8 cellular contexts compared by ENCODE assay signal in the genomic region with DNA sequence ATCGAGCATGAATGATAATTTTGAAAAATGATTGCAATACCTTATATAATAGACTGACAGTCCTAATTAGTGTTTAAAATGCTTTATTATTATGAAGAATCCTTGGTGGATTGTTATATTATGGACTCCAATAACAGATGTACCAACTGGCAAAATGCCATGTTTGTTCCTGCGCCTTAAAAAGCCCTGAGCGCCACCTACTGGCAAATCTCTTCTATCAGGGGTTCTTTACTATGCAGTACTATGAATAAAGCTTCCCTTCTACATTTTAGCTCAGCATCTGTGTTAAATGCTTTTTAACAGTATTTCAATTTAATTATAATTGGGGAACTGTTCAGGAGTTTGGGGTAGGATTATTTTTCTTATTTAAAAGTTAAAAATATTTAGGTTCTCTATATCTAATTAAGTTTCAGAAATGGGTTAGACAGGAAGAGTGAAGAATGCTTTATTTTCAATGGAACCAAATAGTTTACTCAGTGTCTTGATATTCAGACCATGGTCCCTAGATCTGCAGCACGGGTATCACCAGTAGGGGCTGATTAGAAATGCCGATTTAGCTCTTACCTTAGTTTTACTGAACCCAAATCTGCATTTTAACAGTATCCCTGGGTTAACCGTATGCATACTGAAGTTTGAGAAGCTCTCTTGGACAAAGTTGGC. TPM values are rescaled to one million over a fixed set of nuclear protein-coding genes. Genes with fewer than 3 reads are reported as not detected.
DNase-seq lines count a peak whose midpoint lies in the region; ATAC-seq, FAIRE-seq and TF ChIP-seq lines count a peak whose summit lies in the region.

No MANE protein-coding gene starts in this region.

- no peak overlapping the region for H3K4me3 Mint-ChIP-seq in activated CD4-positive, alpha-beta T cell treated with anti-CD3 and anti-CD28 coated beads for 36 hours

- peaks cover 34% of the 10 kb centered on the region for H3K4me1 Mint-ChIP-seq in activated CD4-positive, alpha-beta T cell treated with anti-CD3 and anti-CD28 coated beads for 36 hours

- ATAC-seq in HG03354 (IDR thresholded peaks at IDR 0.05; ENCODE audit: poor library complexity, severe bottlenecking, unreplicated experiment) (peak; percentile 67), left lung (peak; percentile 72), HG02852 (IDR thresholded peaks at IDR 0.05; ENCODE audit: unreplicated experiment) (no peak)
- ATAC-seq in activated CD4-positive, alpha-beta T cell treated with anti-CD3 and anti-CD28 coated beads for 36 hours: peak; percentile 65

- H3K27ac ChIP-seq in left lung: no peak overlapping the region

- no peak overlapping the region for H3K4me3 ChIP-seq in left lung

- TF ChIP-seq CTCF in left lung (IDR thresholded peaks at IDR 0.05): peak; percentile 75 to 89

- peaks cover 0 to 8% of the 10 kb centered on the region in 2 donors for H3K36me3 ChIP-seq in left lung

- FAIRE-seq in colon (lab: Jason Lieb, UNC): peak; percentile 69

- DNase-seq in GF-D8 (lab: John Stamatoyannopoulos, UW) (peak; percentile 38), NCI-H510A (lab: John Stamatoyannopoulos, UW) (peak; percentile 65), left lung (peak in 1 of 2 donors; percentile 63)
- DNase-seq in activated CD4-positive, alpha-beta T cell treated with anti-CD3 and anti-CD28 coated beads for 36 hours: peak; percentile 86
- DNase-seq in stimulated activated CD4-positive, alpha-beta T cell treated with anti-CD3 and anti-CD28 coated beads, Interleukin-4, amount 100 ng/mL, for 48 hours (ENCODE audit: low read depth in 2 of 2): peak; percentile 56 to 66

- H3K9me3 Mint-ChIP-seq in activated CD4-positive, alpha-beta T cell treated with anti-CD3 and anti-CD28 coated beads for 36 hours (ENCODE audit: low read depth): no peaks in the 10 kb centered on the region

- no peaks in the 10 kb centered on the region for H3K27me3 ChIP-seq in left lung

- H3K9me3 ChIP-seq in left lung: no peaks in the 10 kb centered on the region

- H3K36me3 Mint-ChIP-seq in activated CD4-positive, alpha-beta T cell treated with anti-CD3 and anti-CD28 coated beads for 36 hours (ENCODE audit: low read depth): peaks cover 11% of the 10 kb centered on the region

- POLR2A ChIA-PET in activated CD4-positive, alpha-beta T cell treated with anti-CD3 and anti-CD28 coated beads for 36 hours (lab: Charles Lee): interaction anchor here (0.6 kb wide), 1 partner anchor 18 kb away, joined by 7 read pairs; no protein-coding TSS in a partner anchor

- CTCF ChIA-PET in activated CD4-positive, alpha-beta T cell treated with anti-CD3 and anti-CD28 coated beads for 36 hours (lab: Charles Lee): interaction anchor here (0.5 to 4.0 kb wide), 26 partner anchors 8 to 854 kb away, joined by 3 to 30 read pairs (median 4); partner anchors contain the start of gene SLC25A4

- H3K27me3 Mint-ChIP-seq in activated CD4-positive, alpha-beta T cell treated with anti-CD3 and anti-CD28 coated beads for 36 hours: no peaks in the 10 kb centered on the region

- H3K4me1 ChIP-seq in left lung: peaks cover 0 to 8% of the 10 kb centered on the region in 2 donors

- intact Hi-C loops in activated CD4-positive, alpha-beta T cell treated with anti-CD3 and anti-CD28 coated beads for 36 hours (cut with DNase I, micrococcal nuclease): loop anchor here (1.0 to 5.0 kb wide), 3 partner anchors 124 to 178 kb away; no protein-coding TSS in a partner anchor
- intact Hi-C loops in left lung (cut with DNase I): no loop called here

- no peak overlapping the region for H3K27ac Mint-ChIP-seq in activated CD4-positive, alpha-beta T cell treated with anti-CD3 and anti-CD28 coated beads for 36 hours

RNA-seq across cellular contexts. Expression of gene CFAP97, which starts 20.0 kb away (rescaled TPM):
- total RNA-seq in activated CD4-positive, alpha-beta T cell treated with anti-CD3 and anti-CD28 coated beads for 36 hours: 10 to 100 TPM; 54.6 to 81.8 TPM
- total RNA-seq in left lung: 10 to 100 TPM; 25.7 to 39.0 TPM

RNA-seq across cellular contexts. Expression of gene SNX25, which starts 25.6 kb away (rescaled TPM):
- 10 to 100 TPM; 14.8 to 15.0 TPM for total RNA-seq in activated CD4-positive, alpha-beta T cell treated with anti-CD3 and anti-CD28 coated beads for 36 hours
- total RNA-seq in left lung: 100 to 1,000 TPM in 1 of 2 donors, 10 to 100 TPM in 1; 65.8 to 122 TPM

RNA-seq across cellular contexts. Expression of gene SLC25A4, which starts 40.7 kb away (rescaled TPM):
- total RNA-seq in activated CD4-positive, alpha-beta T cell treated with anti-CD3 and anti-CD28 coated beads for 36 hours: 1 to 10 TPM; 4.2 to 5.0 TPM
- total RNA-seq in left lung: 10 to 100 TPM; 37.6 to 57.3 TPM

Comparison
In these comparisons a context has a peak if more than half of its experiments do, and no peak if none do; other contexts are left out.
1. RNA of gene SNX25, which starts 25.6 kb away (total RNA-seq): 65.8 to 122 TPM in left lung; 14.8 to 15.0 TPM in activated CD4-positive, alpha-beta T cell treated with anti-CD3 and anti-CD28 coated beads for 36 hours; every median in the first group is over 4 times any median in the second.
2. RNA of gene SLC25A4, which starts 40.7 kb away (total RNA-seq): 37.6 to 57.3 TPM in left lung; 4.2 to 5.0 TPM in activated CD4-positive, alpha-beta T cell treated with anti-CD3 and anti-CD28 coated beads for 36 hours; every median in the first group is over 4 times any median in the second.
3. intact Hi-C loops: an anchor here in activated CD4-positive, alpha-beta T cell treated with anti-CD3 and anti-CD28 coated beads for 36 hours (1.0 to 5.0 kb wide); none called in left lung.